Comparison of ENCODE assay signal across 10 cellular contexts in genomic region chr20:62461157-62461556, GRCh38. TPM values are rescaled to one million over a fixed set of nuclear protein-coding genes. Genes with fewer than 3 reads are reported as not detected.
"Had no signal": no experiment of that assay in that cellular context is flagged by ENCODE, and none has a peak within 500 bp of the region (broad histone marks: within the 10 kb centered on the region; RNA-seq: fewer than 3 reads in every experiment).

No MANE protein-coding gene starts in this region.

- ATAC-seq: activated T-cell treated with anti-CD3 and anti-CD28 coated beads, Interleukin-2, amount 50 U/mL, for 4 hours had no signal

- H3K4me3 ChIP-seq: dorsolateral prefrontal cortex had no signal

- H3K27ac ChIP-seq: dorsolateral prefrontal cortex had no signal

- DNase-seq: activated CD4-positive, alpha-beta memory T cell treated with anti-CD3 and anti-CD28 coated beads for 36 hours; activated gamma-delta T cell; activated naive CD8-positive, alpha-beta T cell treated with anti-CD3 and anti-CD28 coated beads for 36 hours; activated T-cell treated with anti-CD3 and anti-CD28 coated beads, Interleukin-2, amount 50 U/mL, for 4 hours; anterior cingulate cortex; dorsolateral prefrontal cortex; occipital lobe; stimulated activated CD4-positive, alpha-beta T cell treated with anti-CD3 and anti-CD28 coated beads, Interleukin-4, amount 100 ng/mL, for 4 hours had no signal

RNA-seq across cellular contexts. Expression of gene GATA5, which starts 14.6 kb away (rescaled TPM):
- total RNA-seq: activated CD4-positive, alpha-beta memory T cell treated with anti-CD3 and anti-CD28 coated beads for 36 hours; activated naive CD8-positive, alpha-beta T cell treated with anti-CD3 and anti-CD28 coated beads for 36 hours; activated T-cell treated with anti-CD3 and anti-CD28 coated beads, Interleukin-2, amount 50 U/mL, for 4 hours; chondrocyte had no signal

RNA-seq across cellular contexts. Expression of gene RBBP8NL, which starts 33.8 kb away (rescaled TPM):
- total RNA-seq: activated CD4-positive, alpha-beta memory T cell treated with anti-CD3 and anti-CD28 coated beads for 36 hours; activated naive CD8-positive, alpha-beta T cell treated with anti-CD3 and anti-CD28 coated beads for 36 hours; activated T-cell treated with anti-CD3 and anti-CD28 coated beads, Interleukin-2, amount 50 U/mL, for 4 hours; chondrocyte; occipital lobe; pulmonary artery endothelial cell had no signal
